23 cellular contexts compared by ENCODE assay signal in the genomic region with DNA sequence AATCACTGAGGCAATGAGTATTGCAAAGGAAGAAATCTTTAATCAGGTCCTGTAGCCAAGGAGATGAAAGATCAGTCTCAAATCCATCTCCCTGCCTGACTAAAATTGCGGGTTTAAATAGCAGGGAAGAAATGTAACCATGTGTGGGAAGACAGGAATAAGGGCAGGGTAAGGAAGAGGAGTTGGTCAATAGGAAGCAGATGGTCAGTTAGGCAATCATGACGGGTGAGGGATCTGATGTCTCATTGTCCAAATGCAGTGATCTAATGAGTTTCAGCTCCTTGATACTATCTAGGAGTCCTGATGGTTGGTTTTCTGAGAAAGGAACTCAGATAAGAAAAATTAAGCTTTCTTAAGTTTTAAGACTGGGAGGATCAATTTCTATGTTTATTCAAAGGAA.
"Had no signal": no experiment of that assay in that cellular context is flagged by ENCODE, and none has a peak within 500 bp of the region (broad histone marks: within the 10 kb centered on the region; RNA-seq: fewer than 3 reads in every experiment).

No MANE protein-coding gene starts in this region.

- DNase-seq: effector CD4-positive, alpha-beta T cell; foreskin keratinocyte; head of caudate nucleus; kidney; left cardiac atrium; left ventricle myocardium inferior; lower lobe of right lung; natural killer cell; posterior cingulate gyrus; stimulated activated CD4-positive, alpha-beta T cell treated with anti-CD3 and anti-CD28 coated beads, Interleukin-4, amount 100 ng/mL, for 1 hour; stimulated activated CD8-positive, alpha-beta memory T cell treated with anti-CD3 and anti-CD28 coated beads, Interleukin-4, amount 100 ng/mL, for 48 hours; stimulated activated naive CD8-positive, alpha-beta T cell treated with anti-CD3 and anti-CD28 coated beads, Interleukin-15, Interleukin-2, amounts not matched to agents 100 U/mL and 50 U/mL, for 24 hours; tibial artery; upper lobe of right lung had no signal

- H3K27ac Mint-ChIP-seq: memory B cell; mesothelial cell of epicardium; natural killer cell; stimulated activated effector memory CD8-positive, alpha-beta T cell treated with anti-CD3 and anti-CD28 coated beads, Interleukin-12 subunit alpha, Interleukin-12 subunit beta, amount 100 ng/mL, for 72 hours had no signal

- H3K36me3 ChIP-seq: left ventricle myocardium inferior, lower lobe of right lung, right atrium auricular region, tibial artery, upper lobe of right lung, vagina had no signal

- H3K4me1 Mint-ChIP-seq: memory B cell; natural killer cell; stimulated activated effector memory CD8-positive, alpha-beta T cell treated with anti-CD3 and anti-CD28 coated beads, Interleukin-12 subunit alpha, Interleukin-12 subunit beta, amount 100 ng/mL, for 72 hours had no signal

- H3K4me3 Mint-ChIP-seq: memory B cell; mesothelial cell of epicardium; natural killer cell; neural crest cell; stimulated activated effector memory CD8-positive, alpha-beta T cell treated with anti-CD3 and anti-CD28 coated beads, Interleukin-12 subunit alpha, Interleukin-12 subunit beta, amount 100 ng/mL, for 72 hours had no signal

- H3K27me3 ChIP-seq: foreskin keratinocyte, hepatocyte, right atrium auricular region, tibial artery, upper lobe of right lung, vagina had no signal

- H3K36me3 Mint-ChIP-seq: memory B cell; natural killer cell; stimulated activated effector memory CD8-positive, alpha-beta T cell treated with anti-CD3 and anti-CD28 coated beads, Interleukin-12 subunit alpha, Interleukin-12 subunit beta, amount 100 ng/mL, for 72 hours had no signal

- H3K4me1 ChIP-seq: foreskin keratinocyte, lower lobe of right lung, upper lobe of right lung, vagina had no signal

- H3K9me3 ChIP-seq: tibial artery, upper lobe of right lung, vagina had no signal

- H3K4me3 ChIP-seq: coronary artery, hepatocyte, left ventricle myocardium inferior, lower lobe of right lung, right atrium auricular region, smooth muscle cell, tibial artery, upper lobe of right lung, vagina had no signal

- H3K27me3 Mint-ChIP-seq: memory B cell had no signal

- ATAC-seq: foreskin keratinocyte; left cardiac atrium; lower lobe of right lung; natural killer cell; stimulated activated effector memory CD8-positive, alpha-beta T cell treated with anti-CD3 and anti-CD28 coated beads, Interleukin-12 subunit alpha, Interleukin-12 subunit beta, amount 100 ng/mL, for 72 hours; stimulated activated naive CD8-positive, alpha-beta T cell treated with anti-CD3 and anti-CD28 coated beads, Interleukin-15, Interleukin-2, amounts not matched to agents 100 U/mL and 50 U/mL, for 24 hours; upper lobe of right lung had no signal

- H3K27ac ChIP-seq: coronary artery, foreskin keratinocyte, hepatocyte, left ventricle myocardium inferior, lower lobe of right lung, right atrium auricular region, tibial artery, upper lobe of right lung, vagina had no signal
